In genomic region chr21:39714331-39714730, GRCh38 we compare ENCODE assay signal across 1 cellular context.
TF ChIP-seq lines count a peak whose summit lies in the region.

No MANE protein-coding gene starts in this region.

TF ChIP-seq in H1, 55 proteins besides CTCF, POLR2A, EP300 and RAD21 (continued from another document):
- TF ChIP-seq CHD7 (IDR thresholded peaks at IDR 0.05; ENCODE audit: insufficient replicate concordance, low read length), result no peak
- TF ChIP-seq CHD1 (IDR thresholded peaks at IDR 0.05; ENCODE audit: low read depth, low read length), result no peak
- no peak for TF ChIP-seq CBX5 (IDR thresholded peaks at IDR 0.05; ENCODE audit: low read depth, low read length)
- no peak for TF ChIP-seq CREB1 (IDR thresholded peaks at IDR 0.05)
- TF ChIP-seq GTF2F1 (IDR thresholded peaks at IDR 0.05; ENCODE audit: borderline replicate concordance, low read depth, low read length), result no peak
- no peak for TF ChIP-seq USF2 (IDR thresholded peaks at IDR 0.05; ENCODE audit: low read length)
- no peak for TF ChIP-seq HDAC6 (IDR thresholded peaks at IDR 0.05; ENCODE audit: low read depth, low read length)
- TF ChIP-seq MAX (IDR thresholded peaks at IDR 0.05), result no peak
- no peak for TF ChIP-seq RBBP5 (IDR thresholded peaks at IDR 0.05; ENCODE audit: borderline replicate concordance, low read depth, low read length)
- TF ChIP-seq KDM1A (IDR thresholded peaks at IDR 0.05; ENCODE audit: borderline replicate concordance, low read length), result no peak
- no peak for TF ChIP-seq SUZ12 (IDR thresholded peaks at IDR 0.05; ENCODE audit: low read length)
- no peak for TF ChIP-seq KDM5A (IDR thresholded peaks at IDR 0.05; ENCODE audit: low read length)
